ENCODE assay signal across 14 cellular contexts in the genomic region with DNA sequence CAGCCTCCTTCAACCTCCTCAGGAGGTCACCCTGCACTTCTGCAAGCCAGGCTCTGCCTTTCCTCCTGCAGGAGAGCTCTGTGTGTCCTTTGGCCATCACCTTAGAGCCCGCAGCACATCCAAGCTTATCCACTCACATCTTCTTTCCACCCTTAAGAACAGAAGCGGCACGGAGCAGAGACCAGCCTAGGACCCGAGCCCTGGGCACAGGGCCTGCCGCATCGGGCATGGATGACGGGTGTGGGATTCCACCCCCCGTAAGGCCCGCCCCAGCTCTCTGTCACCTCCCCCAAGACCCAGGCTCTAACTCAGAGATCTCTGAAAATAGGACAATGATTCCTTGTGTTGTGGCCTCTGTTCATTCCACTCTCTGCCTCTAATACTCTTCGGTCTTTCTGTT. TPM values are rescaled to one million over a fixed set of nuclear protein-coding genes. Genes with fewer than 3 reads are reported as not detected.
A peak's percentile ranks its signal among the peaks of the same experiment; 100 is the strongest.
DNase-seq lines count a peak whose midpoint lies in the region; TF ChIP-seq lines count a peak whose summit lies in the region.
"Had no signal": no experiment of that assay in that cellular context is flagged by ENCODE, and none has a peak within 500 bp of the region (broad histone marks: within the 10 kb centered on the region; RNA-seq: fewer than 3 reads in every experiment).

No MANE protein-coding gene starts in this region.

- H3K9me3 Mint-ChIP-seq in progenitor cell of endocrine pancreas (ENCODE audit: low read depth) = no peaks in the 10 kb centered on the region
- H3K9me3 Mint-ChIP-seq: CD8-positive, alpha-beta T cell had no signal

- H3K9me3 ChIP-seq in HUES6 (ENCODE audit: control insufficient read depth, insufficient read depth, low read depth, low read length) = 0 out of 2 replicates have a peak, but pooled peaks cover 2% of the 10 kb centered on the region
- H3K9me3 ChIP-seq in iPS-20b (ENCODE audit: insufficient read depth, low read depth, low read length) = no peaks in the 10 kb centered on the region; the same call in 1 of the 2 replicates

- H3K36me3 ChIP-seq in HUES6 (ENCODE audit: control insufficient read depth, insufficient read depth, low read length) (no peaks in the 10 kb centered on the region), iPS-20b (ENCODE audit: insufficient read depth, low read depth, low read length) (no peaks in the 10 kb centered on the region)

- peak overlapping the region; percentile 64 for H3K9ac ChIP-seq in HUES6 (ENCODE audit: low read length)
- peak overlapping the region; percentile 47; the same call in 1 of the 2 replicates for H3K9ac ChIP-seq in iPS-20b (ENCODE audit: low read depth, low read length)

- TF ChIP-seq CTCF in progenitor cell of endocrine pancreas (IDR thresholded peaks at IDR 0.05; ENCODE audit: unreplicated experiment) = no peak

- no peak overlapping the region for H3K4me3 Mint-ChIP-seq in progenitor cell of endocrine pancreas (ENCODE audit: low read depth)
- H3K4me3 Mint-ChIP-seq: CD8-positive, alpha-beta T cell; IgD-negative memory B cell had no signal

- peaks cover 47% of the 10 kb centered on the region for H3K4me1 ChIP-seq in HUES6 (ENCODE audit: control insufficient read depth, insufficient read depth, low read length)
- H3K4me1 ChIP-seq in iPS-20b (ENCODE audit: insufficient read depth, low read length) = peaks cover 23% of the 10 kb centered on the region

- peak overlapping the region; percentile 37 for H3K27ac Mint-ChIP-seq in progenitor cell of endocrine pancreas
- H3K27ac Mint-ChIP-seq: CD14-positive monocyte; CD8-positive, alpha-beta T cell; IgD-negative memory B cell had no signal

- H3K27ac ChIP-seq in HUES6 (ENCODE audit: low read depth, low read length) (peak overlapping the region; percentile 26; the same call in 1 of the 2 replicates), iPS-20b (ENCODE audit: low read length) (no peak overlapping the region)
- H3K27ac ChIP-seq: 22Rv1 had no signal

- no peaks in the 10 kb centered on the region for H3K36me3 Mint-ChIP-seq in progenitor cell of endocrine pancreas (ENCODE audit: insufficient read depth)
- H3K36me3 Mint-ChIP-seq: CD14-positive monocyte; CD8-positive, alpha-beta T cell; IgD-negative memory B cell had no signal

- H3K4me1 Mint-ChIP-seq in progenitor cell of endocrine pancreas (ENCODE audit: low read depth) = peaks cover 46% of the 10 kb centered on the region
- H3K4me1 Mint-ChIP-seq: CD14-positive monocyte, IgD-negative memory B cell had no signal

- H3K27me3 Mint-ChIP-seq in progenitor cell of endocrine pancreas = peaks cover 40% of the 10 kb centered on the region

- H3K27me3 ChIP-seq in HUES6 (ENCODE audit: control insufficient read depth, insufficient read depth, low read length) (0 out of 2 replicates have a peak, but pooled peaks cover 4% of the 10 kb centered on the region), iPS-20b (ENCODE audit: insufficient read depth, low read length) (peaks cover 41% of the 10 kb centered on the region)

- H3K4me3 ChIP-seq in HUES6 (ENCODE audit: low read depth, low read length) (no peak overlapping the region), iPS-20b (ENCODE audit: low read length) (peak overlapping the region; percentile 37; the same call in 1 of the 2 replicates)

- DNase-seq in COLO829 (ENCODE audit: low spot score) (peak; percentile 26), progenitor cell of endocrine pancreas (ENCODE audit: low spot score, unreplicated experiment) (no peak), NCI-H1092 treated with DMSO at 0.1 percent for 48 hours (lab: John Stamatoyannopoulos, UW) (no peak), occipital lobe (lab: John Stamatoyannopoulos, UW) (no peak), middle frontal gyrus (ENCODE audit: extremely low spot score, low spot score) (no peak)
- DNase-seq: CD8-positive, alpha-beta T cell; DMS53; GF-D8; KG1 had no signal

RNA-seq across cellular contexts. Expression of a gene that starts 42.1 kb away (rescaled TPM):
- total RNA-seq in progenitor cell of endocrine pancreas = 34.8 and 37.4 TPM in 2 replicates
- total RNA-seq in occipital lobe = 8.1 TPM
- total RNA-seq: CD8-positive, alpha-beta T cell had no signal
